In genomic region chr20:44958276-44958675, GRCh38 we compare ENCODE assay signal across 1 cellular context.
TF ChIP-seq lines count a peak whose summit lies in the region.

No MANE protein-coding gene starts in this region.

TF ChIP-seq in SK-N-SH, 30 proteins besides CTCF, POLR2A, EP300 and RAD21 (continued from another document):
- TF ChIP-seq REST (IDR thresholded peaks at IDR 0.05; ENCODE audit: low read depth, low read length) (no peak), TEAD4 (IDR thresholded peaks at IDR 0.05; ENCODE audit: borderline replicate concordance, insufficient read depth) (no peak), TCF12 (IDR thresholded peaks at IDR 0.05) (no peak)
